Comparison of ENCODE assay signal across 8 cellular contexts in genomic region chr19:7926021-7926726, GRCh38. TPM values are rescaled to one million over a fixed set of nuclear protein-coding genes. Genes with fewer than 3 reads are reported as not detected.
A peak's percentile ranks its signal among the peaks of the same experiment; 100 is the strongest.
DNase-seq lines count a peak whose midpoint lies in the region; ATAC-seq and TF ChIP-seq lines count a peak whose summit lies in the region.

Gene CTXN1, minus strand, starts transcription at chr19:7926135. Its CDS starts 597 bp downstream, at chr19:7925538.

- CTCF ChIA-PET in OCI-LY7 (lab: Charles Lee; ENCODE audit: unreplicated experiment): interaction anchor here (0.5 kb wide), 1 partner anchor 59 kb away, joined by 3 read pairs; no protein-coding TSS in a partner anchor

- H3K36me3 Mint-ChIP-seq in activated T-cell treated with anti-CD3 and anti-CD28 coated beads, Interleukin-2, amount 50 U/mL, for 72 hours (ENCODE audit: insufficient read depth in 2 of 2): no peaks in the 10 kb centered on the region
- H3K36me3 Mint-ChIP-seq in natural killer cell treated with Interleukin-12 subunit alpha and Interleukin-12 subunit beta and Interleukin-15 and Interleukin-18, amount 100 ng/mL, for 72 hours: no peaks in the 10 kb centered on the region

- no peaks in the 10 kb centered on the region for H3K79me2 ChIP-seq in OCI-LY7 (ENCODE audit: insufficient read depth, low read depth, low read length)

- H3K9me3 Mint-ChIP-seq in activated T-cell treated with anti-CD3 and anti-CD28 coated beads, Interleukin-2, amount 50 U/mL, for 72 hours: no peaks in the 10 kb centered on the region
- no peaks in the 10 kb centered on the region for H3K9me3 Mint-ChIP-seq in natural killer cell treated with Interleukin-12 subunit alpha and Interleukin-12 subunit beta and Interleukin-15 and Interleukin-18, amount 100 ng/mL, for 72 hours

- peak within 1 kb of the TSS; percentile 66 for H3K4me3 ChIP-seq in OCI-LY7 (ENCODE audit: low read depth, low read length, poor library complexity, severe bottlenecking)

- no TSS peak for BruUV-seq in OCI-LY7 (replicated peaks; lab: Mats Ljungman, UMichigan)

- POLR2A ChIA-PET in OCI-LY7 (lab: Charles Lee): no interaction called here

- no peaks in the 10 kb centered on the region for H3K9me2 ChIP-seq in OCI-LY7 (ENCODE audit: insufficient read depth, low read length)

- H2AFZ ChIP-seq in OCI-LY7 (ENCODE audit: low read length): 0 out of 2 replicates have a peak within 1 kb of the TSS, but pooled peaks have one; percentile 42

- intact Hi-C loops in OCI-LY7 (cut with micrococcal nuclease; ENCODE audit: unreplicated experiment): no loop called here

- peak; percentile 50 to 73 for DNase-seq in NCI-H524 (lab: John Stamatoyannopoulos, UW)
- no peak for DNase-seq in NCI-H524 treated with DMSO at 0.1 percent for 48 hours (lab: John Stamatoyannopoulos, UW)
- DNase-seq in OCI-LY7 (ENCODE audit: low spot score): peak; percentile 73
- peak; percentile 74 to 85 for DNase-seq in activated T-cell treated with anti-CD3 and anti-CD28 coated beads, Interleukin-2, amount 50 U/mL, for 72 hours
- peak; percentile 21 for DNase-seq in fibroblast of gingiva (ENCODE audit: low read depth)
- DNase-seq in natural killer cell treated with Interleukin-12 subunit alpha and Interleukin-12 subunit beta and Interleukin-15 and Interleukin-18, amount 100 ng/mL, for 72 hours (ENCODE audit: low spot score): no peak
- peak; percentile 85 for DNase-seq in stimulated activated naive CD8-positive, alpha-beta T cell treated with anti-CD3 and anti-CD28 coated beads, Interleukin-15, Interleukin-2, amounts not matched to agents 100 U/mL and 50 U/mL, for 24 hours

- peak; percentile 51 to 57 for ATAC-seq in activated T-cell treated with anti-CD3 and anti-CD28 coated beads, Interleukin-2, amount 50 U/mL, for 72 hours (replicated peaks in 1 of 2)
- peak; percentile 69 to 80 for ATAC-seq in natural killer cell treated with Interleukin-12 subunit alpha and Interleukin-12 subunit beta and Interleukin-15 and Interleukin-18, amount 100 ng/mL, for 72 hours
- peak; percentile 44 for ATAC-seq in stimulated activated naive CD8-positive, alpha-beta T cell treated with anti-CD3 and anti-CD28 coated beads, Interleukin-15, Interleukin-2, amounts not matched to agents 100 U/mL and 50 U/mL, for 24 hours
- no peak for ATAC-seq in GM19035 (IDR thresholded peaks at IDR 0.05; ENCODE audit: unreplicated experiment)

- H3K27ac Mint-ChIP-seq in activated T-cell treated with anti-CD3 and anti-CD28 coated beads, Interleukin-2, amount 50 U/mL, for 72 hours: no peak within 1 kb of the TSS
- H3K27ac Mint-ChIP-seq in natural killer cell treated with Interleukin-12 subunit alpha and Interleukin-12 subunit beta and Interleukin-15 and Interleukin-18, amount 100 ng/mL, for 72 hours: no peak within 1 kb of the TSS

- TF ChIP-seq CTCF in OCI-LY7 (conservative IDR thresholded peaks at IDR 0.05; ENCODE audit: low read length): no peak

- no peak within 1 kb of the TSS for H3K27ac ChIP-seq in OCI-LY7 (ENCODE audit: low read depth, low read length, poor library complexity, severe bottlenecking)

- H3K4me2 ChIP-seq in OCI-LY7 (ENCODE audit: low read length): peak within 1 kb of the TSS; percentile 73

- H3K4me1 Mint-ChIP-seq in activated T-cell treated with anti-CD3 and anti-CD28 coated beads, Interleukin-2, amount 50 U/mL, for 72 hours (ENCODE audit: low read depth): peaks cover 17% of the 10 kb centered on the region
- H3K4me1 Mint-ChIP-seq in natural killer cell treated with Interleukin-12 subunit alpha and Interleukin-12 subunit beta and Interleukin-15 and Interleukin-18, amount 100 ng/mL, for 72 hours (ENCODE audit: low read depth in 2 of 2): peaks cover 0 to 12% of the 10 kb centered on the region in 2 donors

- no peaks in the 10 kb centered on the region for H3K9me3 ChIP-seq in OCI-LY7 (ENCODE audit: low read length)

- H3K27me3 Mint-ChIP-seq in activated T-cell treated with anti-CD3 and anti-CD28 coated beads, Interleukin-2, amount 50 U/mL, for 72 hours (ENCODE audit: low read depth): no peaks in the 10 kb centered on the region
- H3K27me3 Mint-ChIP-seq in natural killer cell treated with Interleukin-12 subunit alpha and Interleukin-12 subunit beta and Interleukin-15 and Interleukin-18, amount 100 ng/mL, for 72 hours: no peaks in the 10 kb centered on the region

- H3K4me1 ChIP-seq in OCI-LY7 (ENCODE audit: insufficient read depth, low read length, poor library complexity, severe bottlenecking): peaks cover 11% of the 10 kb centered on the region

- peaks cover 24% of the 10 kb centered on the region for H3K36me3 ChIP-seq in OCI-LY7 (ENCODE audit: insufficient read depth, low read length)

- H4K20me1 ChIP-seq in OCI-LY7 (ENCODE audit: insufficient read depth, low read length): peaks cover 5% of the 10 kb centered on the region; the same call in 1 of the 2 replicates

- peak within 1 kb of the TSS; percentile 65 to 82 for H3K4me3 Mint-ChIP-seq in activated T-cell treated with anti-CD3 and anti-CD28 coated beads, Interleukin-2, amount 50 U/mL, for 72 hours
- H3K4me3 Mint-ChIP-seq in natural killer cell treated with Interleukin-12 subunit alpha and Interleukin-12 subunit beta and Interleukin-15 and Interleukin-18, amount 100 ng/mL, for 72 hours: peak within 1 kb of the TSS; percentile 77

RNA-seq across cellular contexts. Expression of gene CTXN1, which starts in this region (rescaled TPM):
- total RNA-seq in OCI-LY7 (2014; rRNA removed; shearing (Covaris generic)): 0.13 TPM in 1 of 2 replicates, not detected in the other
- 0.98 and 1.0 TPM in 2 replicates for total RNA-seq in OCI-LY7 (2022)
- total RNA-seq in activated T-cell treated with anti-CD3 and anti-CD28 coated beads, Interleukin-2, amount 50 U/mL, for 72 hours: under 1 TPM; 0.50 to 0.63 TPM
- total RNA-seq in natural killer cell treated with Interleukin-12 subunit alpha and Interleukin-12 subunit beta and Interleukin-15 and Interleukin-18, amount 100 ng/mL, for 72 hours: under 1 TPM in 1 of 2 donors, not detected in 1; 0.33 TPM

Comparison
In these comparisons a context has a peak if more than half of its experiments do, and no peak if none do; other contexts are left out.
1. DNase-seq: peak in NCI-H524 (2 of 2), OCI-LY7 (single experiment), fibroblast of gingiva (single experiment) and stimulated activated naive CD8-positive, alpha-beta T cell treated with anti-CD3 and anti-CD28 coated beads, Interleukin-15, Interleukin-2, amounts not matched to agents 100 U/mL and 50 U/mL, for 24 hours (single experiment); none in NCI-H524 treated with DMSO at 0.1 percent for 48 hours (single experiment) and natural killer cell treated with Interleukin-12 subunit alpha and Interleukin-12 subunit beta and Interleukin-15 and Interleukin-18, amount 100 ng/mL, for 72 hours (single experiment).
2. Peak in DNase-seq and ATAC-seq in activated T-cell treated with anti-CD3 and anti-CD28 coated beads, Interleukin-2, amount 50 U/mL, for 72 hours; RNA of the gene not detected or under 1 TPM.
3. Peak in ATAC-seq in natural killer cell treated with Interleukin-12 subunit alpha and Interleukin-12 subunit beta and Interleukin-15 and Interleukin-18, amount 100 ng/mL, for 72 hours; RNA of the gene not detected or under 1 TPM.